In genomic region chrX:152915541-152916241, GRCh38 we compare ENCODE assay signal across 8 cellular contexts. TPM values are rescaled to one million over a fixed set of nuclear protein-coding genes. Genes with fewer than 3 reads are reported as not detected.
A peak's percentile ranks its signal among the peaks of the same experiment; 100 is the strongest.
DNase-seq lines count a peak whose midpoint lies in the region; ATAC-seq and TF ChIP-seq lines count a peak whose summit lies in the region.

No MANE protein-coding gene starts in this region.

- H3K4me3 Mint-ChIP-seq in neural crest cell: no peak overlapping the region

- TF ChIP-seq CTCF in dorsolateral prefrontal cortex (IDR thresholded peaks at IDR 0.05 in 54 of 56, conservative IDR thresholded peaks at IDR 0.05 in 2 of 56; ENCODE audit: low read depth in 1 of 56, partially characterized antibody in 56 of 56) (peak in 51 of 56 donors; percentile 26 to 67 (median 47)), neural crest cell (conservative IDR thresholded peaks at IDR 0.05) (peak; percentile 69), suprapubic skin (IDR thresholded peaks at IDR 0.05) (peak in 1 of 2 donors; percentile 39)

- H3K4me1 Mint-ChIP-seq in neural crest cell: no peaks in the 10 kb centered on the region

- no peaks in the 10 kb centered on the region for H3K36me3 ChIP-seq in suprapubic skin
- H3K36me3 ChIP-seq in effector memory CD4-positive, alpha-beta T cell (ENCODE audit: control insufficient read depth, insufficient read depth, low read length): no peaks in the 10 kb centered on the region

- H3K27me3 Mint-ChIP-seq in neural crest cell (ENCODE audit: low read depth): no peaks in the 10 kb centered on the region

- H3K27me3 ChIP-seq in dorsolateral prefrontal cortex (peaks cover 0 to 80% (median 10%) of the 10 kb centered on the region in 45 donors), suprapubic skin (no peaks in the 10 kb centered on the region)
- no peaks in the 10 kb centered on the region for H3K27me3 ChIP-seq in effector memory CD4-positive, alpha-beta T cell (replicated peaks; ENCODE audit: control insufficient read depth, insufficient read depth, low read length, poor library complexity, severe bottlenecking)

- H3K9me3 Mint-ChIP-seq in neural crest cell: no peaks in the 10 kb centered on the region

- H3K4me3 ChIP-seq in dorsolateral prefrontal cortex (no peak overlapping the region), suprapubic skin (no peak overlapping the region)
- H3K4me3 ChIP-seq in effector memory CD4-positive, alpha-beta T cell (ENCODE audit: insufficient read depth, low read depth, low read length, poor library complexity, severe bottlenecking): no peak overlapping the region

- H3K4me1 ChIP-seq in suprapubic skin: no peaks in the 10 kb centered on the region
- no peaks in the 10 kb centered on the region for H3K4me1 ChIP-seq in effector memory CD4-positive, alpha-beta T cell (ENCODE audit: control insufficient read depth, insufficient read depth, low read length, poor library complexity, severe bottlenecking)

- WGBS in suprapubic skin: no CpG with 5 or more reads among the region's 13 CpGs

- ATAC-seq in GM18909 (IDR thresholded peaks at IDR 0.05; ENCODE audit: poor library complexity, unreplicated experiment): peak; percentile 85
- peak; percentile 76 for ATAC-seq in HG03039 (IDR thresholded peaks at IDR 0.05; ENCODE audit: unreplicated experiment)

- DNase-seq in COR-L47 (lab: John Stamatoyannopoulos, UW) (peak; percentile 18), NOMO-1 treated with DMSO at 0.1 percent for 48 hours (lab: John Stamatoyannopoulos, UW; ENCODE audit: unreplicated experiment) (peak; percentile 68), dorsolateral prefrontal cortex (no peak), neural crest cell (ENCODE audit: low read depth, low spot score) (peak; percentile 44), suprapubic skin (ENCODE audit: low spot score in 2 of 2) (no peak)
- no peak for DNase-seq in effector memory CD4-positive, alpha-beta T cell

- intact Hi-C loops in dorsolateral prefrontal cortex (cut with DNase I): no loop called here

- TF ChIP-seq EP300 in suprapubic skin (IDR thresholded peaks at IDR 0.05): no peak

- H3K27ac Mint-ChIP-seq in neural crest cell (ENCODE audit: unreplicated experiment): no peak overlapping the region

- TF ChIP-seq POLR2A in suprapubic skin (IDR thresholded peaks at IDR 0.05): no peak

- H3K27ac ChIP-seq in dorsolateral prefrontal cortex (no peak overlapping the region), suprapubic skin (no peak overlapping the region)
- H3K27ac ChIP-seq in effector memory CD4-positive, alpha-beta T cell (ENCODE audit: insufficient read depth, low read length, poor library complexity, severe bottlenecking): no peak overlapping the region

- no peaks in the 10 kb centered on the region for H3K36me3 Mint-ChIP-seq in neural crest cell (ENCODE audit: low read depth)

- H3K9me3 ChIP-seq in suprapubic skin: no peaks in the 10 kb centered on the region
- H3K9me3 ChIP-seq in effector memory CD4-positive, alpha-beta T cell (ENCODE audit: control insufficient read depth, low read length): no peaks in the 10 kb centered on the region

RNA-seq across cellular contexts. Expression of gene ZNF185, which starts 17.8 kb away (rescaled TPM):
- 1 to 10 TPM; 2.1 to 7.8 (median 4.2) TPM for total RNA-seq in dorsolateral prefrontal cortex
- total RNA-seq in neural crest cell: 2.3 and 2.6 TPM in 2 replicates
- total RNA-seq in suprapubic skin: 10 to 100 TPM; 50.1 to 81.3 (median 66.1) TPM

Comparison
In these comparisons a context has a peak if more than half of its experiments do, and no peak if none do; other contexts are left out.
1. DNase-seq: peak in COR-L47 (single experiment), NOMO-1 treated with DMSO at 0.1 percent for 48 hours (single experiment) and neural crest cell (single experiment); none in dorsolateral prefrontal cortex (0 of 10), suprapubic skin (0 of 2) and effector memory CD4-positive, alpha-beta T cell (0 of 3).
2. RNA of gene ZNF185, which starts 17.8 kb away (total RNA-seq): 50.1 to 81.3 TPM in suprapubic skin; 2.1 to 7.8 TPM in dorsolateral prefrontal cortex and 2.3 to 2.6 TPM in neural crest cell; every median in the first group is over 4 times any median in the second.